Comparison of ENCODE assay signal across 22 cellular contexts in genomic region chr12:28973491-28973890, GRCh38.
DNase-seq lines count a peak whose midpoint lies in the region; ATAC-seq, FAIRE-seq and TF ChIP-seq lines count a peak whose summit lies in the region.
"Had no signal": no experiment of that assay in that cellular context is flagged by ENCODE, and none has a peak within 500 bp of the region (broad histone marks: within the 10 kb centered on the region; RNA-seq: fewer than 3 reads in every experiment).

No MANE protein-coding gene starts in this region.

- H4K91ac ChIP-seq in IMR-90 (ENCODE audit: insufficient read depth, low read depth, low read length) = no peak overlapping the region

- no peaks in the 10 kb centered on the region for H3K79me1 ChIP-seq in IMR-90 (ENCODE audit: low read depth in 1 of 2, low read length in 2 of 2)

- no peak overlapping the region for H2AK9ac ChIP-seq in IMR-90 (replicated peaks; ENCODE audit: low read depth, low read length, poor library complexity)

- H2AK5ac ChIP-seq in IMR-90 (ENCODE audit: low read depth, low read length) = no peak overlapping the region

- WGBS in IMR-90 (ENCODE audit: extremely low coverage in 2 of 2, insufficient read length in 1 of 2), 2 experiments = no CpG with 5 or more reads among the region's 2 CpGs
- WGBS in thyroid gland, 2 donors = 80 to 84% methylated on average over 2 of the region's 2 CpGs

- H4K8ac ChIP-seq in IMR-90 (ENCODE audit: low read depth in 2 of 2, low read length in 2 of 2) = no peak overlapping the region

- no peak overlapping the region for H3K56ac ChIP-seq in IMR-90 (ENCODE audit: extremely low read depth, insufficient read depth, low read length)

- dilution Hi-C loops in IMR-90 (cut with HindIII; ENCODE audit: low sequenced_read_pairs, unreplicated experiment) = no loop called here

- H2BK120ac ChIP-seq in IMR-90 (ENCODE audit: low read depth, low read length) = peak overlapping the region; percentile 39; the same call in 1 of the 2 replicates

- DNase-seq in AG04450 (ENCODE audit: low read depth, low spot score) (peak; percentile 13), IMR-90 (peak; percentile 34), astrocyte of the hippocampus (ENCODE audit: low read depth, low spot score) (peak; percentile 31), thyroid gland (no peak), cardiac septum (ENCODE audit: low spot score) (no peak)
- DNase-seq: BE2C; C1 segment of cervical spinal cord; CD4-positive, CD25-positive, alpha-beta regulatory T cell; CD8-positive, alpha-beta memory T cell; COR-L47; DMS 273 treated with DMSO at 0.1 percent for 48 hours; DMS53; DND-41 had no signal

- no peak for TF ChIP-seq RAD21 in IMR-90 (IDR thresholded peaks at IDR 0.05; ENCODE audit: low read length)

- CTCF ChIA-PET in AG04450 (lab: Charles Lee) = no interaction called here
- CTCF ChIA-PET in IMR-90 (lab: Yijun Ruan, JAX) = interaction anchor here (0.6 kb wide), 1 partner anchor 679 kb away, joined by 3 read pairs; no protein-coding TSS in a partner anchor

- no peak overlapping the region for H3K14ac ChIP-seq in IMR-90 (replicated peaks; ENCODE audit: low read depth, low read length)

- H3K23ac ChIP-seq in IMR-90 (ENCODE audit: low read depth, low read length) = no peak overlapping the region

- H4K20me1 ChIP-seq in IMR-90 (ENCODE audit: insufficient read depth, low read length) = no peaks in the 10 kb centered on the region

- ATAC-seq in IMR-90 (ENCODE audit: low read depth) (peak; percentile 65), GM19395 (IDR thresholded peaks at IDR 0.05; ENCODE audit: unreplicated experiment) (no peak)
- ATAC-seq: A549, GM23338 had no signal

- H3K9me3 ChIP-seq in AG04450 (ENCODE audit: control insufficient read depth, insufficient read depth, low read length) (no peaks in the 10 kb centered on the region), IMR-90 (ENCODE audit: control insufficient read depth, insufficient read depth, low read length) (no peaks in the 10 kb centered on the region), thyroid gland (no peaks in the 10 kb centered on the region)
- H3K9me3 ChIP-seq: A549, BE2C had no signal

- H3K18ac ChIP-seq in IMR-90 (ENCODE audit: low read depth, low read length) = no peak overlapping the region; the same call in 1 of the 2 replicates

- H3K4me3 ChIP-seq in AG04450 (ENCODE audit: low read depth, low read length) = no peak overlapping the region
- no peak overlapping the region for H3K4me3 ChIP-seq in IMR-90 (ENCODE audit: insufficient read depth, low read depth, low read length)
- H3K4me3 ChIP-seq in thyroid gland (replicated peaks in 1 of 3) = no peak overlapping the region
- H3K4me3 ChIP-seq: A549, GM23338 had no signal

- no peaks in the 10 kb centered on the region for H3K27me3 ChIP-seq in AG04450 (ENCODE audit: control insufficient read depth, insufficient read depth, low read length)
- H3K27me3 ChIP-seq in IMR-90 (ENCODE audit: control insufficient read depth, insufficient read depth, low read length) = no peaks in the 10 kb centered on the region
- H3K27me3 ChIP-seq in thyroid gland = no peaks in the 10 kb centered on the region
- H3K27me3 ChIP-seq: BE2C had no signal

- POLR2A ChIA-PET in AG04450 (lab: Yijun Ruan, JAX) (no interaction called here), IMR-90 (lab: Charles Lee; ENCODE audit: unreplicated experiment) (no interaction called here)

- TF ChIP-seq POLR2A in IMR-90 (IDR thresholded peaks at IDR 0.05; ENCODE audit: low read depth, low read length) (no peak), thyroid gland (IDR thresholded peaks at IDR 0.05) (no peak)

- H3K27ac ChIP-seq in AG04450 (ENCODE audit: low read depth, low read length) = no peak overlapping the region
- H3K27ac ChIP-seq in IMR-90 (ENCODE audit: insufficient read depth, low read length) = no peak overlapping the region
- no peak overlapping the region for H3K27ac ChIP-seq in thyroid gland
- H3K27ac ChIP-seq: 22Rv1, A549 had no signal

- no peak overlapping the region for H3K9ac ChIP-seq in IMR-90 (ENCODE audit: low read depth, low read length)

- peaks cover 8% of the 10 kb centered on the region for H3K4me1 ChIP-seq in IMR-90 (ENCODE audit: control insufficient read depth, insufficient read depth, low read length)
- H3K4me1 ChIP-seq in thyroid gland = no peaks in the 10 kb centered on the region
- H3K4me1 ChIP-seq: A549, BE2C had no signal

- peak; percentile 13 for FAIRE-seq in islet of Langerhans (lab: Jason Lieb, UNC)
- FAIRE-seq: A549, G401.6, GM12891, GM19239, HTR-8/SVneo had no signal

- in situ Hi-C loops in IMR-90 (cut with MboI; ENCODE audit: low sequenced_read_pairs) = no loop called here

- no peak overlapping the region for H2AFZ ChIP-seq in IMR-90 (replicated peaks; ENCODE audit: low read length, poor library complexity)
- H2AFZ ChIP-seq: GM23338 had no signal

- TF ChIP-seq CTCF in AG04450 (IDR thresholded peaks at IDR 0.05; ENCODE audit: low read depth, low read length) (no peak), IMR-90 (conservative IDR thresholded peaks at IDR 0.05; ENCODE audit: low read depth, low read length) (no peak), thyroid gland (IDR thresholded peaks at IDR 0.05) (no peak)

- BruUV-seq in IMR-90 (replicated peaks; lab: Mats Ljungman, UMichigan) = no TSS peak

- intact Hi-C loops in IMR-90 (cut with micrococcal nuclease) (no loop called here), thyroid gland (cut with DNase I) (no loop called here), cardiac septum (cut with DNase I) (no loop called here)

- H3K9me1 ChIP-seq in IMR-90 (ENCODE audit: insufficient read depth, low read length) = no peaks in the 10 kb centered on the region; the same call in 1 of the 2 replicates

- peak overlapping the region; percentile 50; the same call in 1 of the 2 replicates for H4K5ac ChIP-seq in IMR-90 (ENCODE audit: low read depth, low read length)

- H3K4ac ChIP-seq in IMR-90 (ENCODE audit: low read depth, low read length) = no peak overlapping the region

- peak overlapping the region; percentile 82 for H2BK20ac ChIP-seq in IMR-90 (ENCODE audit: low read depth, low read length)

- no peak overlapping the region for H2BK15ac ChIP-seq in IMR-90 (ENCODE audit: low read depth, low read length)

- peak overlapping the region; percentile 87 for H2BK5ac ChIP-seq in IMR-90 (ENCODE audit: low read depth, low read length, poor library complexity, severe bottlenecking)

- H3K36me3 ChIP-seq in IMR-90 (ENCODE audit: control insufficient read depth, insufficient read depth, low read length) (no peaks in the 10 kb centered on the region), thyroid gland (no peaks in the 10 kb centered on the region)
- H3K36me3 ChIP-seq: BE2C had no signal

- H3K4me2 ChIP-seq in IMR-90 (ENCODE audit: low read depth, low read length) = peak overlapping the region; percentile 35; the same call in 1 of the 2 replicates
- H3K4me2 ChIP-seq: A549, GM23338 had no signal

TF ChIP-seq in IMR-90, 13 proteins besides CTCF, POLR2A, EP300 and RAD21:
- no peak for TF ChIP-seq NFE2L2 (IDR thresholded peaks at IDR 0.05; ENCODE audit: low read depth, low read length)
- TF ChIP-seq, protein P1, sequence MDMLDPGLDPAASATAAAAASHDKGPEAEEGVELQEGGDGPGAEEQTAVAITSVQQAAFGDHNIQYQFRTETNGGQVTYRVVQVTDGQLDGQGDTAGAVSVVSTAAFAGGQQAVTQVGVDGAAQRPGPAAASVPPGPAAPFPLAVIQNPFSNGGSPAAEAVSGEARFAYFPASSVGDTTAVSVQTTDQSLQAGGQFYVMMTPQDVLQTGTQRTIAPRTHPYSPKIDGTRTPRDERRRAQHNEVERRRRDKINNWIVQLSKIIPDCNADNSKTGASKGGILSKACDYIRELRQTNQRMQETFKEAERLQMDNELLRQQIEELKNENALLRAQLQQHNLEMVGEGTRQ (IDR thresholded peaks at IDR 0.05; ENCODE audit: low read depth, low read length) = no peak
- TF ChIP-seq FOS (IDR thresholded peaks at IDR 0.05; ENCODE audit: low read depth, low read length) = no peak
- TF ChIP-seq MAZ (IDR thresholded peaks at IDR 0.05; ENCODE audit: borderline replicate concordance, low read depth, low read length) = no peak
- TF ChIP-seq MAFK (IDR thresholded peaks at IDR 0.05; ENCODE audit: low read depth, low read length) = no peak
- no peak for TF ChIP-seq MXI1 (IDR thresholded peaks at IDR 0.05; ENCODE audit: borderline replicate concordance, low read depth, low read length)
- no peak for TF ChIP-seq CEBPB (IDR thresholded peaks at IDR 0.05; ENCODE audit: low read depth, low read length)
- TF ChIP-seq, protein P2, sequence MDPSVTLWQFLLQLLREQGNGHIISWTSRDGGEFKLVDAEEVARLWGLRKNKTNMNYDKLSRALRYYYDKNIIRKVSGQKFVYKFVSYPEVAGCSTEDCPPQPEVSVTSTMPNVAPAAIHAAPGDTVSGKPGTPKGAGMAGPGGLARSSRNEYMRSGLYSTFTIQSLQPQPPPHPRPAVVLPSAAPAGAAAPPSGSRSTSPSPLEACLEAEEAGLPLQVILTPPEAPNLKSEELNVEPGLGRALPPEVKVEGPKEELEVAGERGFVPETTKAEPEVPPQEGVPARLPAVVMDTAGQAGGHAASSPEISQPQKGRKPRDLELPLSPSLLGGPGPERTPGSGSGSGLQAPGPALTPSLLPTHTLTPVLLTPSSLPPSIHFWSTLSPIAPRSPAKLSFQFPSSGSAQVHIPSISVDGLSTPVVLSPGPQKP (IDR thresholded peaks at IDR 0.05; ENCODE audit: borderline replicate concordance, low read depth, low read length) = no peak
- no peak for TF ChIP-seq CHD1 (IDR thresholded peaks at IDR 0.05; ENCODE audit: low read depth, low read length)
- no peak for TF ChIP-seq RFX5 (IDR thresholded peaks at IDR 0.05; ENCODE audit: low read depth, low read length)

Comparison
In these comparisons a context has a peak if more than half of its experiments do, and no peak if none do; other contexts are left out.
1. DNase-seq: peak in AG04450 (single experiment), IMR-90 (single experiment) and astrocyte of the hippocampus (single experiment); none in thyroid gland (0 of 2) and cardiac septum (single experiment).